10 cellular contexts compared by ENCODE assay signal in the genomic region with DNA sequence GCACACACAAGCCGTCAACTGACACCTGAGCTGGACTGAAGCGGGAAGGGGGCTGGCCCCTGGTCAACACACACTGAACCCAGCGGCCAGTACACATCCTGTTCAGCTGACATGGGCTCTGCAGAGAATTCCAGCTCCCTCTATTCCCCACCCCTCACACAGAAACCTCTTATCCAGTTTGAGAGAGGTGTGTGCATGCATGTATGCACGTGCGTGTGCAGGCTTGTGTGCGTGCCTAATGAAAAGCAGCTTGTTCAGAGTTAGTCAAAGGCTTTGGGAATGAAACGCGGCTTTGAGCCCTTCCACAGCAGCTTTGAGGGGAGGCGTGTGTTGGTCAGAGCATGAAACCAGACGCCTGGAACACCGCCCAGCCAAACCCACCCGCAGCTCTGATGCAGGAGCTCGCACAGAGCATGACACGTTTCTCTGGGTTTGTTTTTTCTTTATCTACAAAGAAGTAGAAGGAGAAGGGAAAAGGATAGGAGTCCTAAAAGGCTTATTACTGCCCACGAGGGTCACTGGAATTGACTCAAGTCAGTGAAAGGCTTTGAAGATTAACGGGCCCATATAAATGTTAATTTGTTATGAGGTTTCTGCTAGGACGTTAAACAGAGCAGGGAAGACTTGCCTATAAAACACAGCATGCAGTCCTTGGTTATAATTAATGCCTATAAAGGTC.
DNase-seq lines count a peak whose midpoint lies in the region; ATAC-seq and TF ChIP-seq lines count a peak whose summit lies in the region.
"Had no signal": no experiment of that assay in that cellular context is flagged by ENCODE, and none has a peak within 500 bp of the region (broad histone marks: within the 10 kb centered on the region; RNA-seq: fewer than 3 reads in every experiment).

No MANE protein-coding gene starts in this region.

- H3K27ac Mint-ChIP-seq in activated CD4-positive, alpha-beta memory T cell treated with anti-CD3 and anti-CD28 coated beads for 36 hours = no peak overlapping the region
- H3K27ac Mint-ChIP-seq in stimulated activated naive CD8-positive, alpha-beta T cell treated with anti-CD3 and anti-CD28 coated beads, Interleukin-15, amount 100 ng/mL, for 72 hours = no peak overlapping the region

- in situ Hi-C loops in IMR-90 (cut with MboI; ENCODE audit: low sequenced_read_pairs) = no loop called here

- H2BK5ac ChIP-seq in IMR-90 (ENCODE audit: low read depth, low read length, poor library complexity, severe bottlenecking) = peak overlapping the region; percentile 33

- H4K20me1 ChIP-seq in IMR-90 (ENCODE audit: insufficient read depth, low read length) = no peaks in the 10 kb centered on the region; the same call in 1 of the 2 replicates

- peak overlapping the region; percentile 86 for H2BK120ac ChIP-seq in IMR-90 (ENCODE audit: low read depth, low read length)

- POLR2A ChIA-PET in IMR-90 (lab: Charles Lee; ENCODE audit: unreplicated experiment) = interaction anchor here (1.1 kb wide), 1 partner anchor 184 kb away, joined by 12 read pairs; a partner anchor contains a TSS
- POLR2A ChIA-PET in activated CD4-positive, alpha-beta memory T cell treated with anti-CD3 and anti-CD28 coated beads for 36 hours (lab: Charles Lee) = no interaction called here

- H3K23ac ChIP-seq in IMR-90 (ENCODE audit: low read depth, low read length) = peak overlapping the region; percentile 39

- H4K5ac ChIP-seq in IMR-90 (ENCODE audit: low read depth, low read length) = peak overlapping the region; percentile 73

- H3K4me3 ChIP-seq in IMR-90 (ENCODE audit: insufficient read depth, low read depth, low read length) = no peak overlapping the region
- H3K4me3 ChIP-seq in heart left ventricle = no peak overlapping the region
- no peak overlapping the region for H3K4me3 ChIP-seq in skin epidermis

- TF ChIP-seq CTCF in IMR-90 (conservative IDR thresholded peaks at IDR 0.05; ENCODE audit: low read depth, low read length) (no peak), heart left ventricle (IDR thresholded peaks at IDR 0.05) (no peak)

- H3K9me3 Mint-ChIP-seq in activated CD4-positive, alpha-beta memory T cell treated with anti-CD3 and anti-CD28 coated beads for 36 hours = no peaks in the 10 kb centered on the region
- H3K9me3 Mint-ChIP-seq in stimulated activated naive CD8-positive, alpha-beta T cell treated with anti-CD3 and anti-CD28 coated beads, Interleukin-15, amount 100 ng/mL, for 72 hours = no peaks in the 10 kb centered on the region

- BruUV-seq in IMR-90 (replicated peaks; lab: Mats Ljungman, UMichigan) = no TSS peak

- H3K27ac ChIP-seq in IMR-90 (ENCODE audit: insufficient read depth, low read length) (peak overlapping the region; percentile 61), heart left ventricle (peak overlapping the region in 11 of 12 donors; percentile 3 to 84 (median 76)), skin epidermis (peak overlapping the region in 15 of 21 experiments; percentile 12 to 76 (median 49))

- no peaks in the 10 kb centered on the region for H3K36me3 Mint-ChIP-seq in activated CD4-positive, alpha-beta memory T cell treated with anti-CD3 and anti-CD28 coated beads for 36 hours

- no peak overlapping the region for H2AK9ac ChIP-seq in IMR-90 (replicated peaks; ENCODE audit: low read depth, low read length, poor library complexity)

- peak overlapping the region; percentile 78 for H3K18ac ChIP-seq in IMR-90 (ENCODE audit: low read depth, low read length)

- H3K9me1 ChIP-seq in IMR-90 (ENCODE audit: insufficient read depth, low read length) = peaks cover 34% of the 10 kb centered on the region

- H3K4me2 ChIP-seq in IMR-90 (ENCODE audit: low read depth, low read length) = peak overlapping the region; percentile 48

- no CpG with 5 or more reads among the region's 17 CpGs for WGBS in IMR-90 (ENCODE audit: extremely low coverage in 2 of 2, insufficient read length in 1 of 2), 2 experiments
- WGBS in heart left ventricle, 4 donors = 21 to 28% (median 25%) methylated on average over 17 of the region's 17 CpGs

- peak overlapping the region; percentile 54 for H3K14ac ChIP-seq in IMR-90 (replicated peaks; ENCODE audit: low read depth, low read length)

- DNase-seq in IMR-90 = peak; percentile 94
- peak; percentile 58 for DNase-seq in SK-N-DZ (ENCODE audit: low spot score)
- peak in 1 of 5 donors; percentile 46 for DNase-seq in heart left ventricle
- DNase-seq in HuH-7.5 (ENCODE audit: low spot score) = no peak
- DNase-seq in activated CD4-positive, alpha-beta memory T cell treated with anti-CD3 and anti-CD28 coated beads for 36 hours = no peak
- no peak for DNase-seq in NCI-H2171 treated with DMSO at 0.1 percent for 48 hours (lab: John Stamatoyannopoulos, UW)
- no peak for DNase-seq in stimulated activated naive CD8-positive, alpha-beta T cell treated with anti-CD3 and anti-CD28 coated beads, Interleukin-15, amount 100 ng/mL, for 72 hours
- DNase-seq: dorsolateral prefrontal cortex, OCI-M1 had no signal

- H3K79me1 ChIP-seq in IMR-90 (ENCODE audit: low read depth in 1 of 2, low read length in 2 of 2) = no peaks in the 10 kb centered on the region

- peaks cover 38% of the 10 kb centered on the region for H3K27me3 Mint-ChIP-seq in activated CD4-positive, alpha-beta memory T cell treated with anti-CD3 and anti-CD28 coated beads for 36 hours
- peaks cover 85% of the 10 kb centered on the region for H3K27me3 Mint-ChIP-seq in stimulated activated naive CD8-positive, alpha-beta T cell treated with anti-CD3 and anti-CD28 coated beads, Interleukin-15, amount 100 ng/mL, for 72 hours

- intact Hi-C loops in IMR-90 (cut with micrococcal nuclease) = loop anchor here (5.0 to 10.0 kb wide), 3 partner anchors 68 to 185 kb away; a partner anchor contains a TSS
- intact Hi-C loops in heart left ventricle (cut with DNase I) = loop anchor here in 7 of 10 donors (5.0 to 10.0 kb wide), 9 partner anchors 63 to 253 kb away; a partner anchor contains a TSS
- intact Hi-C loops in activated CD4-positive, alpha-beta memory T cell treated with anti-CD3 and anti-CD28 coated beads for 36 hours (cut with micrococcal nuclease) = loop anchor here (10.0 kb wide), 1 partner anchor 155 kb away; no protein-coding TSS in a partner anchor

- peak overlapping the region; percentile 16 to 46; a peak in 2 of 4 replicates for H4K8ac ChIP-seq in IMR-90 (ENCODE audit: low read depth in 2 of 2, low read length in 2 of 2)

- CTCF ChIA-PET in IMR-90 (lab: Yijun Ruan, JAX) = no interaction called here
- CTCF ChIA-PET in activated CD4-positive, alpha-beta memory T cell treated with anti-CD3 and anti-CD28 coated beads for 36 hours (lab: Charles Lee) = no interaction called here

- TF ChIP-seq POLR2A in IMR-90 (IDR thresholded peaks at IDR 0.05; ENCODE audit: low read depth, low read length) (no peak), heart left ventricle (IDR thresholded peaks at IDR 0.05) (no peak)

- 0 out of 2 replicates have a peak, but pooled peaks have one; percentile 14 for TF ChIP-seq RAD21 in IMR-90 (IDR thresholded peaks at IDR 0.05; ENCODE audit: low read length)

- ATAC-seq in IMR-90 (ENCODE audit: low read depth) (peak; percentile 65), heart left ventricle (peak in 3 of 4 donors; percentile 9 to 35 (median 35))
- ATAC-seq in stimulated activated naive CD8-positive, alpha-beta T cell treated with anti-CD3 and anti-CD28 coated beads, Interleukin-15, amount 100 ng/mL, for 72 hours = no peak

- peak overlapping the region; percentile 80 for H2BK20ac ChIP-seq in IMR-90 (ENCODE audit: low read depth, low read length)

- H2BK15ac ChIP-seq in IMR-90 (ENCODE audit: low read depth, low read length) = peak overlapping the region; percentile 71; the same call in 2 of the 3 replicates

- H3K27me3 ChIP-seq in IMR-90 (ENCODE audit: control insufficient read depth, insufficient read depth, low read length) (no peaks in the 10 kb centered on the region), heart left ventricle (no peaks in the 10 kb centered on the region)

- peak overlapping the region; percentile 82; the same call in 1 of the 2 replicates for H4K91ac ChIP-seq in IMR-90 (ENCODE audit: insufficient read depth, low read depth, low read length)

- peaks cover 13% of the 10 kb centered on the region for H3K4me1 Mint-ChIP-seq in activated CD4-positive, alpha-beta memory T cell treated with anti-CD3 and anti-CD28 coated beads for 36 hours (ENCODE audit: low read depth)
- peaks cover 52% of the 10 kb centered on the region for H3K4me1 Mint-ChIP-seq in stimulated activated naive CD8-positive, alpha-beta T cell treated with anti-CD3 and anti-CD28 coated beads, Interleukin-15, amount 100 ng/mL, for 72 hours

- dilution Hi-C loops in IMR-90 (cut with HindIII; ENCODE audit: low sequenced_read_pairs, unreplicated experiment) = no loop called here

- peak overlapping the region; percentile 74 for H2AFZ ChIP-seq in IMR-90 (replicated peaks; ENCODE audit: low read length, poor library complexity)

- peak overlapping the region; percentile 77 for H3K4ac ChIP-seq in IMR-90 (ENCODE audit: low read depth, low read length)

- no peak overlapping the region for H3K4me3 Mint-ChIP-seq in activated CD4-positive, alpha-beta memory T cell treated with anti-CD3 and anti-CD28 coated beads for 36 hours
- no peak overlapping the region for H3K4me3 Mint-ChIP-seq in stimulated activated naive CD8-positive, alpha-beta T cell treated with anti-CD3 and anti-CD28 coated beads, Interleukin-15, amount 100 ng/mL, for 72 hours

- peak overlapping the region; percentile 40 for H3K9ac ChIP-seq in IMR-90 (ENCODE audit: low read depth, low read length)

- peak overlapping the region; percentile 96; the same call in 1 of the 2 replicates for H2AK5ac ChIP-seq in IMR-90 (ENCODE audit: low read depth, low read length)

- H3K9me3 ChIP-seq in IMR-90 (ENCODE audit: control insufficient read depth, insufficient read depth, low read length) (no peaks in the 10 kb centered on the region), heart left ventricle (no peaks in the 10 kb centered on the region)

- peaks cover 49% of the 10 kb centered on the region for H3K4me1 ChIP-seq in IMR-90 (ENCODE audit: control insufficient read depth, insufficient read depth, low read length)
- peaks cover 16 to 100% (median 92%) of the 10 kb centered on the region in 12 donors for H3K4me1 ChIP-seq in heart left ventricle

- H3K56ac ChIP-seq in IMR-90 (ENCODE audit: extremely low read depth, insufficient read depth, low read length) = peak overlapping the region; percentile 57

- H3K36me3 ChIP-seq in IMR-90 (ENCODE audit: control insufficient read depth, insufficient read depth, low read length) (no peaks in the 10 kb centered on the region), heart left ventricle (no peaks in the 10 kb centered on the region)

TF ChIP-seq in IMR-90, 13 proteins besides CTCF, POLR2A, EP300 and RAD21 (continues in another document):
- no peak for TF ChIP-seq RFX5 (IDR thresholded peaks at IDR 0.05; ENCODE audit: low read depth, low read length)

Comparison
In these comparisons a context has a peak if more than half of its experiments do, and no peak if none do; other contexts are left out.
1. DNase-seq: peak in IMR-90 (single experiment) and SK-N-DZ (single experiment); none in HuH-7.5 (single experiment), activated CD4-positive, alpha-beta memory T cell treated with anti-CD3 and anti-CD28 coated beads for 36 hours (single experiment), NCI-H2171 treated with DMSO at 0.1 percent for 48 hours (single experiment) and stimulated activated naive CD8-positive, alpha-beta T cell treated with anti-CD3 and anti-CD28 coated beads, Interleukin-15, amount 100 ng/mL, for 72 hours (0 of 2).
2. Peak in every context shown above with its lines, with median percentiles within 50 percentile points of each other: H3K27ac ChIP-seq.